ENCODE assay signal across 8 cellular contexts in the genomic region with DNA sequence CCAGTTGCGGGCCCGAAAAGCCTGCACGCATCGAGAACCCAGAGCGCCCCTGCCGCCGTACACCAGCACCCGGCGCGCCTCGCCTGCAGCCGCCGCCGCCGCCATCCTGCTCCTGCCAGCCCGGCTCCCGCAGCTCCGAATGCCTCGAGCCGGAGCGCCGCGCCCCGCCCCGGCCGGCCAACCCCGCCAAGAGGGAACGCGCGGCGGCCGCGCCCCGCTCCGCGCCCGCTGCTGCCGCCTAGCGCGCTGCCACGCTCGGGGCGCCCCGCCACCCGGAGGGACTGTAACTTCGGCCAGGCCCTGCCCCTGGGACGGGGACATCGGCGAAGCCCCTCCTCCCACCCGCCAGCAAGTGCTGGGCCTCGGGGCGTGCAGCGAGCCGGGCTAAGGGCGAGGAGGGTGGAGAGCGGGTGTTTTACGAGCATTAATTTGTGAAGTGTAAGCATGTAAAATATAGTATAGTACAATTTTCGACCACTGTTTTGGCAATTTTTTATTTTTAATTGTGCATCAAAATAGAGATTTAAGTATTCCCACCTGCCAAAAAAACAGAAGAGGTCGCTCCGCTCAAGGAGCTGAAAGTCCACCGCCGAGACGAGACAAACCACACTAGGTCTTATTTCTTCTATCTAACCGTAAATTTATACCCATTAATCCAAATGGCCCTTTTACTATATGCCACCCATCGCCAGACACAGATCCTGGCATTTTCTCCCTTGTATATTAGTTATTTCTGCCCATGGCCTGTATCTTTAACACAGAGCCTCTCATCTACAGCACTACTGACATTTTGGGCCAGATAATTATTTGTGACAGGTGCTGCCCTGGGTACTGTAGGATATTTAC. TPM values are rescaled to one million over a fixed set of nuclear protein-coding genes. Genes with fewer than 3 reads are reported as not detected.
DNase-seq lines count a peak whose midpoint lies in the region; ATAC-seq and TF ChIP-seq lines count a peak whose summit lies in the region.

Gene QDPR (minus strand): TSS at position 141 of the 846 bp plus-strand sequence. CDS start 36 bp downstream, at position 105.

- WGBS in smooth muscle cell (ENCODE audit: low lambda C conversion rate) = 4% methylated on average over 63 of the region's 65 CpGs

- peak within 1 kb of the TSS; percentile 70 for H2AFZ ChIP-seq in smooth muscle cell (ENCODE audit: low read depth)

- no peaks in the 10 kb centered on the region for H3K27me3 ChIP-seq in WERI-Rb-1 (ENCODE audit: insufficient read depth, low read depth, severe bottlenecking)
- no peaks in the 10 kb centered on the region for H3K27me3 ChIP-seq in breast epithelium
- H3K27me3 ChIP-seq in smooth muscle cell (ENCODE audit: low read depth) = peaks cover 18% of the 10 kb centered on the region

- H3F3A ChIP-seq in smooth muscle cell (ENCODE audit: low read depth) = no peaks in the 10 kb centered on the region

- ATAC-seq in HG02623 (IDR thresholded peaks at IDR 0.05; ENCODE audit: unreplicated experiment) = peak; percentile 96

- intact Hi-C loops in breast epithelium (cut with DNase I; ENCODE audit: low total_unique reads) = no loop called here

- H3K4me3 ChIP-seq in WERI-Rb-1 (ENCODE audit: low read depth, low read length) = peak within 1 kb of the TSS; percentile 57
- H3K4me3 ChIP-seq in breast epithelium = peak within 1 kb of the TSS; percentile 70 to 82 (median 78)
- peak within 1 kb of the TSS; percentile 80 for H3K4me3 ChIP-seq in smooth muscle cell

- H3K4me2 ChIP-seq in smooth muscle cell = peak within 1 kb of the TSS; percentile 98

- H3K4me1 ChIP-seq in breast epithelium (peaks cover 0 to 8% of the 10 kb centered on the region in 2 donors), smooth muscle cell (ENCODE audit: low read depth) (no peaks in the 10 kb centered on the region)

- TF ChIP-seq CTCF in WERI-Rb-1 (IDR thresholded peaks at IDR 0.05; ENCODE audit: low read depth, low read length) (no peak; the same call in 1 of the 2 replicates), breast epithelium (IDR thresholded peaks at IDR 0.05) (peak in 1 of 3 donors; percentile 40), smooth muscle cell (IDR thresholded peaks at IDR 0.05; ENCODE audit: borderline replicate concordance, insufficient read depth, poor library complexity, severe bottlenecking) (no peak)

- no peaks in the 10 kb centered on the region for H3K9me3 ChIP-seq in WERI-Rb-1 (ENCODE audit: severe bottlenecking)
- H3K9me3 ChIP-seq in breast epithelium = no peaks in the 10 kb centered on the region
- H3K9me3 ChIP-seq in smooth muscle cell (replicated peaks; ENCODE audit: low read depth) = no peaks in the 10 kb centered on the region

- H3K27ac ChIP-seq in WERI-Rb-1 (peak within 1 kb of the TSS; percentile 54), breast epithelium (peak within 1 kb of the TSS; percentile 15 to 34), smooth muscle cell (ENCODE audit: low read depth) (no peak within 1 kb of the TSS)

- peak; percentile 2 for DNase-seq in NCI-H1436 (lab: John Stamatoyannopoulos, UW)
- no peak for DNase-seq in NCI-H1436 treated with DMSO at 0.1 percent for 48 hours (lab: John Stamatoyannopoulos, UW)
- peak; percentile 75 for DNase-seq in NCI-H1092 treated with DMSO at 0.1 percent for 48 hours (lab: John Stamatoyannopoulos, UW)
- DNase-seq in WERI-Rb-1 = peak; percentile 93
- peak; percentile 25 to 67 for DNase-seq in breast epithelium (ENCODE audit: low spot score in 2 of 2)
- peak; percentile 92 for DNase-seq in iPS-NIHi7 (ENCODE audit: extremely low spot score)
- DNase-seq in smooth muscle cell (lab: John Stamatoyannopoulos, UW; ENCODE audit: unreplicated experiment) = peak; percentile 50

- no peaks in the 10 kb centered on the region for H3K79me2 ChIP-seq in smooth muscle cell (ENCODE audit: low read depth)

- H4K20me1 ChIP-seq in smooth muscle cell (ENCODE audit: low read depth) = no peaks in the 10 kb centered on the region

- no peak for TF ChIP-seq POLR2A in breast epithelium (IDR thresholded peaks at IDR 0.05)

- peak within 1 kb of the TSS; percentile 51 for H3K9ac ChIP-seq in smooth muscle cell (ENCODE audit: low read depth)

- H3K36me3 ChIP-seq in WERI-Rb-1 (peaks cover 3% of the 10 kb centered on the region), breast epithelium (no peaks in the 10 kb centered on the region), smooth muscle cell (ENCODE audit: low read depth) (no peaks in the 10 kb centered on the region)

RNA-seq across cellular contexts. Expression of gene QDPR, which starts in this region (rescaled TPM):
- 10 to 100 TPM; 15.1 to 27.4 (median 18.9) TPM for total RNA-seq in breast epithelium
- total RNA-seq in smooth muscle cell = 15.2 and 27.5 TPM in 2 replicates
- polyA plus RNA-seq in smooth muscle cell = 34.8 and 36.5 TPM in 2 replicates
